In genomic region chr19:46813570-46814358, GRCh38 we compare ENCODE assay signal across 7 cellular contexts. TPM values are rescaled to one million over a fixed set of nuclear protein-coding genes. Genes with fewer than 3 reads are reported as not detected.
A peak's percentile ranks its signal among the peaks of the same experiment; 100 is the strongest.
DNase-seq lines count a peak whose midpoint lies in the region; ATAC-seq and TF ChIP-seq lines count a peak whose summit lies in the region.

No MANE protein-coding gene starts in this region.

- DNase-seq in M059J (ENCODE audit: low read depth) (peak; percentile 55), brain microvascular endothelial cell (peak; percentile 49), left lung (peak; percentile 77 to 84), tibial artery (peak; percentile 76 to 95)
- DNase-seq in activated effector memory CD4-positive, alpha-beta T cell treated with anti-CD3 and anti-CD28 coated beads, Interleukin-2, amount 50 U/mL, for 16 hours = no peak
- DNase-seq in stimulated activated CD4-positive, alpha-beta T cell treated with anti-CD3 and anti-CD28 coated beads, Interleukin-4, amount 100 ng/mL, for 24 hours = no peak

- H3K27me3 ChIP-seq in brain microvascular endothelial cell (replicated peaks) = no peaks in the 10 kb centered on the region
- no peaks in the 10 kb centered on the region for H3K27me3 ChIP-seq in left lung
- no peaks in the 10 kb centered on the region for H3K27me3 ChIP-seq in tibial artery

- H3K27ac ChIP-seq in brain microvascular endothelial cell = no peak overlapping the region
- H3K27ac ChIP-seq in left lung = peak overlapping the region; percentile 48 to 65
- H3K27ac ChIP-seq in tibial artery = peak overlapping the region; percentile 76 to 83

- ATAC-seq in left lung = peak; percentile 73
- no peak for ATAC-seq in HG02623 (IDR thresholded peaks at IDR 0.05; ENCODE audit: unreplicated experiment)

- in situ Hi-C loops in brain microvascular endothelial cell (cut with HindIII; ENCODE audit: low pct_ligation_motif_present, low sequenced_read_pairs) = no loop called here

- H3K9me3 ChIP-seq in left lung = no peaks in the 10 kb centered on the region
- no peaks in the 10 kb centered on the region for H3K9me3 ChIP-seq in tibial artery

- TF ChIP-seq CTCF in brain microvascular endothelial cell (IDR thresholded peaks at IDR 0.05; ENCODE audit: low read depth, low read length, missing control alignments) (no peak), left lung (IDR thresholded peaks at IDR 0.05) (no peak), tibial artery (IDR thresholded peaks at IDR 0.05) (no peak)

- H3K4me1 ChIP-seq in left lung = peaks cover 0 to 16% of the 10 kb centered on the region in 2 donors
- H3K4me1 ChIP-seq in tibial artery = peaks cover 0 to 28% (median 23%) of the 10 kb centered on the region in 4 donors

- H3K36me3 ChIP-seq in brain microvascular endothelial cell (replicated peaks) (no peaks in the 10 kb centered on the region), left lung (no peaks in the 10 kb centered on the region), tibial artery (no peaks in the 10 kb centered on the region)

- intact Hi-C loops in left lung (cut with DNase I) (no loop called here), tibial artery (cut with DNase I; ENCODE audit: low total_unique reads) (no loop called here)

- H3K4me3 ChIP-seq in brain microvascular endothelial cell (ENCODE audit: low read depth, low read length) (no peak overlapping the region), left lung (no peak overlapping the region), tibial artery (no peak overlapping the region)

RNA-seq across cellular contexts. Expression of gene SLC1A5, which starts 25.4 kb away (rescaled TPM):
- 89.0 and 173 TPM in 2 replicates for total RNA-seq in M059J (2014; rRNA removed; shearing (Covaris generic))
- 100 to 1,000 TPM in 1 of 2 donors, 10 to 100 TPM in 1; 79.9 to 172 TPM for total RNA-seq in left lung

RNA-seq across cellular contexts. Expression of gene AP2S1, which starts 36.9 kb away (rescaled TPM):
- 365 and 428 TPM in 2 replicates for total RNA-seq in M059J (2014; rRNA removed; shearing (Covaris generic))
- total RNA-seq in left lung = 100 to 1,000 TPM; 152 to 163 TPM

RNA-seq across cellular contexts. Expression of gene ARHGAP35, which starts 47.0 kb away (rescaled TPM):
- total RNA-seq in M059J (2014; rRNA removed; shearing (Covaris generic)) = 18.7 and 43.2 TPM in 2 replicates
- 10 to 100 TPM; 52.6 to 53.4 TPM for total RNA-seq in left lung

Comparison
In these comparisons a context has a peak if more than half of its experiments do, and no peak if none do; other contexts are left out.
1. DNase-seq: peak in M059J (single experiment), brain microvascular endothelial cell (single experiment), left lung (2 of 2) and tibial artery (2 of 2); none in activated effector memory CD4-positive, alpha-beta T cell treated with anti-CD3 and anti-CD28 coated beads, Interleukin-2, amount 50 U/mL, for 16 hours (single experiment) and stimulated activated CD4-positive, alpha-beta T cell treated with anti-CD3 and anti-CD28 coated beads, Interleukin-4, amount 100 ng/mL, for 24 hours (single experiment).